In the genomic region with DNA sequence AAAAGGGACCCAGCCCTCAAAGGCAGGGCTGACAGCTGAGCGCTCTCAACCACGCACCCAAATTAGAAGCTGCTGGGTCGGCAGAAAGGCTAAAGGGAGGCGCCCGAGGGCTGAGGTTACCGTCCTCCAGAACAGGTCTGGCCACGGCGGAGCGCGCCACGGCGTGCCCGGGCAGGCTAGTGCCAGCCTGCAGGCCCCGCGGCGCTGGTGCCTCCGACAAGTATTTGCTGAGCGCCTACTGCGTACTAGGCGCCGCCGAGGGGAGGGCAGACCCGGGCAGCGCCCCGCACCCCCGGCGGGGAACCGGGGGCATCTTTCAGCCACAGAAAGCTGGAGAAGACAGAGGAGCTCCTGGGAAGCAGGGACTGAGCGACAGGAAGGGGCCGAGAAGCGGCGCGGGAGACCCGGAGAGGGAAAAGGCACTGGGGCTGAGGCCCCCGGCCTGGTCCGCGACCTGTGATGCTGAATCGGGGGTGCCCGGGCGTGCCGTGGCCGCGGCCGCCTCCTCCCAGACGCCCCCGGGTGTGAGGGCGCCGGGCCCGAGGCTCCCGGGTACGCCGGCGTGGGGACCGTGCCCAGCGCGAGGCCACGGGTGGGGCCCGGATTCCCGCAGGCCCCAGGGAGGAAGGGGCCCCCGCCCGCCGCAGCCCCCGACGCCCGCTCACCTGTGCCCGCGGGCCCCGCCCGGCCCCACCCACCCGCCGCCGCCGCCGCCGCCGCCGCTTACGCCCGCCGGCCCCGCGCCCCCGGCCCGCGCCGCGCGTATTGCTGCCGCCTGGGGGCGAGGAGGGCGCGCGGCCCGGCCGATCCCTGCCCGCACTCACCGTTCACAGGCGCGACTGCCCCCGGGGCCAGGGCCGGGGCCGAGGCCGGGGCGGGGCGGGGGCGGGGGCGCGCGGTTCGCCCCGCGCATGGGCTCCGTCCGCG, we compare ENCODE assay signal across 8 cellular contexts. TPM values are rescaled to one million over a fixed set of nuclear protein-coding genes. Genes with fewer than 3 reads are reported as not detected.
DNase-seq lines count a peak whose midpoint lies in the region; ATAC-seq, FAIRE-seq and TF ChIP-seq lines count a peak whose summit lies in the region.

No MANE protein-coding gene starts in this region.

- H2BK12ac ChIP-seq in H9 (ENCODE audit: insufficient read length, low read depth, low read length): no peak overlapping the region

- H2AFZ ChIP-seq in H9 (ENCODE audit: low read length) (no peak overlapping the region), OCI-LY1 (ENCODE audit: low read length) (no peak overlapping the region), GM12878 (ENCODE audit: control insufficient read depth, low read depth, low read length) (peak overlapping the region; percentile 47)

- peak overlapping the region; percentile 65 to 76 for H3K4me3 Mint-ChIP-seq in H9
- peak overlapping the region; percentile 77 to 85 for H3K4me3 Mint-ChIP-seq in stimulated activated naive B cell treated with anti-CD40 and anti-IgM and Interleukin-4, amounts not matched to agents 10 μg/mL and 1 μg/mL and 100 μg/mL, for 72 hours

- no peak for ATAC-seq in GM12878
- ATAC-seq in stimulated activated naive B cell treated with anti-CD40 and anti-IgM and Interleukin-4, amounts not matched to agents 10 μg/mL and 1 μg/mL and 100 μg/mL, for 72 hours (replicated peaks): peak; percentile 17
- no peak for ATAC-seq in HG02678 (IDR thresholded peaks at IDR 0.05; ENCODE audit: unreplicated experiment)

- H3K4me3 ChIP-seq in DOHH2 (ENCODE audit: low read length) (peak overlapping the region; percentile 80), OCI-LY1 (ENCODE audit: low read depth, low read length, poor library complexity, severe bottlenecking) (peak overlapping the region; percentile 86), GM12878 (peak overlapping the region; percentile 90)

- H3K23me2 ChIP-seq in H9 (ENCODE audit: insufficient read length, low read depth, low read length, poor library complexity, severe bottlenecking): peaks cover 19% of the 10 kb centered on the region

- H3K9me3 ChIP-seq in DOHH2 (ENCODE audit: control insufficient read depth, insufficient read depth, low read length) (no peaks in the 10 kb centered on the region), H9 (ENCODE audit: control insufficient read depth, low read depth, low read length) (no peaks in the 10 kb centered on the region), OCI-LY1 (ENCODE audit: low read length) (no peaks in the 10 kb centered on the region), GM12878 (replicated peaks; ENCODE audit: control insufficient read depth, insufficient read depth, low read length) (no peaks in the 10 kb centered on the region)

- CTCF ChIA-PET in GM12878 (lab: Yijun Ruan, JAX): interaction anchor here (1.1 to 1.5 kb wide), 2 partner anchors 16 to 41 kb away, joined by 4 to 8 read pairs; no protein-coding TSS in a partner anchor

- H3K79me1 ChIP-seq in H9 (ENCODE audit: insufficient read depth, low read depth, low read length, poor library complexity, severe bottlenecking): no peaks in the 10 kb centered on the region

- no CpG with 5 or more reads among the region's 115 CpGs for WGBS in H9 (ENCODE audit: extremely low coverage, insufficient read length, low lambda C conversion rate)
- 2% methylated on average over 45 of the region's 115 CpGs for WGBS in GM12878 (ENCODE audit: insufficient coverage, insufficient replicate concordance, low lambda C conversion rate, missing lambda C conversion rate)

- TF ChIP-seq POLR2A in GM12878 (IDR thresholded peaks at IDR 0.05; ENCODE audit: low read depth, low read length): no peak; the same call in 1 of the 2 replicates

- intact Hi-C loops in GM12878 (cut with micrococcal nuclease; ENCODE audit: unreplicated experiment): no loop called here

- TF ChIP-seq RAD21 in GM12878 (IDR thresholded peaks at IDR 0.05; ENCODE audit: insufficient read depth, low read depth, low read length): no peak

- H4K20me1 ChIP-seq in DOHH2 (ENCODE audit: control insufficient read depth, insufficient read depth, low read depth, low read length) (no peaks in the 10 kb centered on the region), H9 (ENCODE audit: control insufficient read depth, insufficient read depth, insufficient read length) (no peaks in the 10 kb centered on the region), OCI-LY1 (ENCODE audit: insufficient read depth, low read length) (no peaks in the 10 kb centered on the region), GM12878 (ENCODE audit: control insufficient read depth, insufficient read depth) (peaks cover 4% of the 10 kb centered on the region; the same call in 1 of the 2 replicates)

- H3K4me1 ChIP-seq in DOHH2 (ENCODE audit: control insufficient read depth, low read length) (peaks cover 34% of the 10 kb centered on the region), H9 (ENCODE audit: insufficient read depth, low read length) (no peaks in the 10 kb centered on the region), OCI-LY1 (ENCODE audit: insufficient read depth, low read length, severe bottlenecking) (peaks cover 28% of the 10 kb centered on the region), GM12878 (ENCODE audit: control insufficient read depth, insufficient read depth, low read length) (peaks cover 28% of the 10 kb centered on the region)

- H2BK15ac ChIP-seq in H9 (ENCODE audit: low read depth, low read length): no peak overlapping the region

- no peak overlapping the region for H2AK5ac ChIP-seq in H9 (ENCODE audit: insufficient read length, low read length)

- no peak overlapping the region for H4K5ac ChIP-seq in H9 (ENCODE audit: insufficient read length, low read depth, low read length)

- no peak overlapping the region for H3K14ac ChIP-seq in H9 (ENCODE audit: insufficient read depth, low read length)

- H3K4me2 ChIP-seq in DOHH2 (ENCODE audit: low read length): peak overlapping the region; percentile 91
- H3K4me2 ChIP-seq in H9 (ENCODE audit: insufficient read depth, insufficient read length, low read length): peak overlapping the region; percentile 47
- H3K4me2 ChIP-seq in OCI-LY1 (ENCODE audit: low read length): peak overlapping the region; percentile 73
- H3K4me2 ChIP-seq in GM12878 (ENCODE audit: control insufficient read depth, insufficient read depth): peak overlapping the region; percentile 89

- BruUV-seq in GM12878 (replicated peaks; lab: Mats Ljungman, UMichigan): no TSS peak

- TF ChIP-seq EP300 in GM12878 (IDR thresholded peaks at IDR 0.05; ENCODE audit: borderline replicate concordance in 1 of 2, control insufficient read depth in 1 of 2, low read depth in 2 of 2, low read length in 2 of 2): no peak

- H3K36me3 ChIP-seq in DOHH2 (ENCODE audit: control insufficient read depth, low read length): peaks cover 29% of the 10 kb centered on the region
- H3K36me3 ChIP-seq in OCI-LY1 (ENCODE audit: insufficient read depth, low read length): peaks cover 16% of the 10 kb centered on the region
- peaks cover 0 to 12% of the 10 kb centered on the region in 2 experiments; a peak in 3 of 4 replicates for H3K36me3 ChIP-seq in GM12878 (ENCODE audit: control insufficient read depth in 2 of 2, insufficient read depth in 2 of 2, low read length in 1 of 2)

- H3K79me2 ChIP-seq in DOHH2 (ENCODE audit: control insufficient read depth, low read length) (peaks cover 20% of the 10 kb centered on the region), H9 (ENCODE audit: insufficient read depth, low read length) (no peaks in the 10 kb centered on the region), OCI-LY1 (ENCODE audit: insufficient read depth, low read length) (no peaks in the 10 kb centered on the region), GM12878 (ENCODE audit: control insufficient read depth, insufficient read depth, low read length) (peaks cover 16% of the 10 kb centered on the region)

- H2BK20ac ChIP-seq in H9 (ENCODE audit: low read depth, low read length, poor library complexity, severe bottlenecking): no peak overlapping the region

- no peak overlapping the region for H2BK120ac ChIP-seq in H9 (ENCODE audit: low read depth, low read length, poor library complexity, severe bottlenecking)

- FAIRE-seq in GM12878 (lab: Jason Lieb, UNC): no peak

- H3K9ac ChIP-seq in H9 (ENCODE audit: extremely low read depth, insufficient read length, low read length): no peak overlapping the region
- H3K9ac ChIP-seq in OCI-LY1 (ENCODE audit: low read length): peak overlapping the region; percentile 83
- peak overlapping the region; percentile 85 for H3K9ac ChIP-seq in GM12878 (ENCODE audit: control insufficient read depth, insufficient read depth, low read length)

- H3K27ac ChIP-seq in DOHH2 (ENCODE audit: low read depth, low read length) (peak overlapping the region; percentile 26; the same call in 1 of the 2 replicates), H9 (ENCODE audit: insufficient read length, low read depth, low read length) (no peak overlapping the region), OCI-LY1 (ENCODE audit: low read depth, low read length, poor library complexity, severe bottlenecking) (no peak overlapping the region), GM12878 (ENCODE audit: control insufficient read depth, insufficient read depth) (peak overlapping the region; percentile 62)

- SMC1A ChIA-PET in GM12878 (lab: Charles Lee; ENCODE audit: uncharacterized antibody, unreplicated experiment): interaction anchor here (1.1 to 2.1 kb wide), 3 partner anchors 16 to 41 kb away, joined by 3 to 5 read pairs (median 3); no protein-coding TSS in a partner anchor

- H3K27me3 ChIP-seq in DOHH2 (ENCODE audit: control insufficient read depth, low read length) (no peaks in the 10 kb centered on the region), H9 (ENCODE audit: insufficient read depth, low read length) (no peaks in the 10 kb centered on the region), OCI-LY1 (ENCODE audit: insufficient read depth, low read length) (no peaks in the 10 kb centered on the region), GM12878 (replicated peaks in 1 of 2; ENCODE audit: control insufficient read depth in 2 of 2, insufficient read depth in 2 of 2, low read length in 1 of 2) (no peaks in the 10 kb centered on the region)

- H3T11ph ChIP-seq in H9 (ENCODE audit: low read length): no peak overlapping the region

- H3K4me1 Mint-ChIP-seq in H9: peaks cover 6 to 8% of the 10 kb centered on the region in 2 experiments; a peak in 2 of 4 replicates
- H3K4me1 Mint-ChIP-seq in stimulated activated naive B cell treated with anti-CD40 and anti-IgM and Interleukin-4, amounts not matched to agents 10 μg/mL and 1 μg/mL and 100 μg/mL, for 72 hours: peaks cover 17 to 40% of the 10 kb centered on the region in 2 donors

- H3K27ac Mint-ChIP-seq in H9: no peak overlapping the region
- peak overlapping the region; percentile 67 for H3K27ac Mint-ChIP-seq in stimulated activated naive B cell treated with anti-CD40 and anti-IgM and Interleukin-4, amounts not matched to agents 10 μg/mL and 1 μg/mL and 100 μg/mL, for 72 hours

- in situ Hi-C loops in GM12878 (cut with MboI): no loop called here

- H4K8ac ChIP-seq in H9 (replicated peaks; ENCODE audit: insufficient read length, low read depth, low read length): no peak overlapping the region

- H4K91ac ChIP-seq in H9 (ENCODE audit: insufficient read length, low read depth, low read length): no peak overlapping the region

- H3K18ac ChIP-seq in H9 (ENCODE audit: insufficient read length, low read depth, low read length): no peak overlapping the region

- POLR2A ChIA-PET in GM12878 (lab: Charles Lee): interaction anchor here (1.1 to 2.5 kb wide), 10 partner anchors 12 to 192 kb away, joined by 3 to 15 read pairs (median 4); a partner anchor contains a TSS

- peaks cover 16% of the 10 kb centered on the region for H3K27me3 Mint-ChIP-seq in H9 (ENCODE audit: low read depth)
- H3K27me3 Mint-ChIP-seq in stimulated activated naive B cell treated with anti-CD40 and anti-IgM and Interleukin-4, amounts not matched to agents 10 μg/mL and 1 μg/mL and 100 μg/mL, for 72 hours: no peaks in the 10 kb centered on the region

- no peak overlapping the region for H3K4ac ChIP-seq in H9 (ENCODE audit: low read depth, low read length)

- H3K36me3 Mint-ChIP-seq in H9 (ENCODE audit: insufficient read depth in 1 of 3, low read depth in 3 of 3): peaks cover 5 to 18% (median 10%) of the 10 kb centered on the region in 3 experiments; a peak in 5 of 7 replicates
- H3K36me3 Mint-ChIP-seq in stimulated activated naive B cell treated with anti-CD40 and anti-IgM and Interleukin-4, amounts not matched to agents 10 μg/mL and 1 μg/mL and 100 μg/mL, for 72 hours: peaks cover 10 to 12% of the 10 kb centered on the region in 2 donors

- H3K56ac ChIP-seq in H9 (ENCODE audit: insufficient read length, low read depth, low read length): no peak overlapping the region

- TF ChIP-seq CTCF in DOHH2 (IDR thresholded peaks at IDR 0.05; ENCODE audit: low read depth, low read length, poor library complexity, severe bottlenecking) (peak; percentile 22), H9 (conservative IDR thresholded peaks at IDR 0.05) (no peak), OCI-LY1 (IDR thresholded peaks at IDR 0.05; ENCODE audit: low read length) (0 out of 2 replicates have a peak, but pooled peaks have one; percentile 14), GM12878 (IDR thresholded peaks at IDR 0.05 in 2 of 3, conservative IDR thresholded peaks at IDR 0.05 in 1 of 3; ENCODE audit: control insufficient read depth in 2 of 3, extremely low read depth in 1 of 3, insufficient read depth in 1 of 3, low read depth in 3 of 3, low read length in 3 of 3) (peak in 1 of 3 experiments; percentile 10; a peak in 1 of 6 replicates)

- H3K9me3 Mint-ChIP-seq in H9: peaks cover 0 to 2% of the 10 kb centered on the region in 2 experiments; a peak in 1 of 5 replicates
- no peaks in the 10 kb centered on the region for H3K9me3 Mint-ChIP-seq in stimulated activated naive B cell treated with anti-CD40 and anti-IgM and Interleukin-4, amounts not matched to agents 10 μg/mL and 1 μg/mL and 100 μg/mL, for 72 hours

- no peak overlapping the region for H3K23ac ChIP-seq in H9 (ENCODE audit: insufficient read length, low read depth, low read length)

- H3F3A ChIP-seq in DOHH2 (ENCODE audit: control insufficient read depth, insufficient read depth): peaks cover 10% of the 10 kb centered on the region
- H3F3A ChIP-seq in OCI-LY1 (ENCODE audit: insufficient read depth, low read length): peaks cover 5% of the 10 kb centered on the region; the same call in 1 of the 2 replicates

- H2BK5ac ChIP-seq in H9 (ENCODE audit: insufficient read length, low read length): no peak overlapping the region

- H3K9me2 ChIP-seq in DOHH2 (replicated peaks; ENCODE audit: control insufficient read depth, low read length): no peaks in the 10 kb centered on the region
- H3K9me2 ChIP-seq in OCI-LY1 (ENCODE audit: low read depth, low read length): no peaks in the 10 kb centered on the region

- RAD21 ChIA-PET in GM12878 (lab: Charles Lee; ENCODE audit: unreplicated experiment): interaction anchor here (1.1 to 1.6 kb wide), 4 partner anchors 41 to 262 kb away, joined by 3 to 5 read pairs (median 4); a partner anchor contains a TSS

- peak; percentile 37 for DNase-seq in H9
- DNase-seq in GM12878 (ENCODE audit: low read depth, low spot score): no peak
- peak; percentile 60 for DNase-seq in islet precursor cell
- no peak for DNase-seq in stimulated activated naive B cell treated with anti-CD40 and anti-IgM and Interleukin-4, amounts not matched to agents 10 μg/mL and 1 μg/mL and 100 μg/mL, for 72 hours
- no peak for DNase-seq in NCI-H446 treated with DMSO at 0.1 percent for 48 hours (lab: John Stamatoyannopoulos, UW)

RNA-seq across cellular contexts. Expression of a gene that starts 0.5 kb away (rescaled TPM):
- total RNA-seq in H9 (2021) (61.8 and 66.0 TPM in 2 replicates), GM12878 (2014; rRNA removed) (43.5 and 47.6 TPM in 2 replicates), GM12878 (2014; rRNA removed; fragmentation: Illumina TruSeq; extraction: Trizol) (25.3 and 31.6 TPM in 2 replicates), GM12878 (2021) (58.0 and 70.7 TPM in 2 replicates)
- total RNA-seq in GM12878 (2013; cell fraction: nucleolus; rRNA removed): 13.9 and 16.2 TPM in 2 replicates
- polyA plus RNA-seq in GM12878 (2011; ENCODE audit: low read depth): 16.1 TPM
- polyA plus RNA-seq in GM12878 (2011; rRNA removed) (14.3 and 31.9 TPM in 2 replicates), GM12878 (2014; fragmentation: Illumina TruSeq; extraction: Trizol) (2.2 and 18.1 TPM in 2 replicates), GM12878 (2014; fragmentation: Nextera tagmentation; extraction: Ambion mirVana) (10 to 100 TPM in 1 of 2 experiments, 1 to 10 TPM in 1; 2.8 to 12.7 TPM), GM12878 (2014; rRNA removed) (52.7 and 56.9 TPM in 2 replicates), GM12878 (2016; fragmentation: Nextera tagmentation; extraction: Ambion mirVana) (10 to 100 TPM; 23.4 to 72.4 TPM)
- 51.6 and 73.9 TPM in 2 replicates for polyA plus RNA-seq in GM12878 (2011; cell fraction: cytosol; rRNA removed)
- 131 and 165 TPM in 2 replicates for polyA plus RNA-seq in GM12878 (2011; cell fraction: nucleus; rRNA removed)
- 29.2 and 44.5 TPM in 2 replicates for polyA plus RNA-seq in GM12878 (2012)
- polyA minus RNA-seq in GM12878 (2011; rRNA and poly(A)+ RNA removed): 42.4 and 52.1 TPM in 2 replicates
- 11.9 and 22.7 TPM in 2 replicates for polyA minus RNA-seq in GM12878 (2011; cell fraction: cytosol; rRNA and poly(A)+ RNA removed)
- 17.2 and 27.8 TPM in 2 replicates for polyA minus RNA-seq in GM12878 (2011; cell fraction: nucleus; rRNA and poly(A)+ RNA removed)

RNA-seq across cellular contexts. Expression of a gene that starts 2.5 kb away (rescaled TPM):
- total RNA-seq in H9 (2021): 3.1 and 3.4 TPM in 2 replicates
- 3.4 and 5.1 TPM in 2 replicates for total RNA-seq in GM12878 (2013; cell fraction: nucleolus; rRNA removed)
- 0.60 and 0.79 TPM in 2 replicates for total RNA-seq in GM12878 (2014; rRNA removed)
- total RNA-seq in GM12878 (2014; rRNA removed; fragmentation: Illumina TruSeq; extraction: Trizol): 0.41 and 0.45 TPM in 2 replicates
- 1.7 and 1.9 TPM in 2 replicates for total RNA-seq in GM12878 (2021)
- polyA plus RNA-seq in GM12878 (2011; ENCODE audit: low read depth): 0.20 TPM
- 0.37 and 0.75 TPM in 2 replicates for polyA plus RNA-seq in GM12878 (2011; rRNA removed)
- polyA plus RNA-seq in GM12878 (2011; cell fraction: cytosol; rRNA removed): 0.78 and 1.6 TPM in 2 replicates
- polyA plus RNA-seq in GM12878 (2011; cell fraction: nucleus; rRNA removed): 8.1 and 9.7 TPM in 2 replicates
- polyA plus RNA-seq in GM12878 (2012): 0.87 and 1.1 TPM in 2 replicates
- polyA plus RNA-seq in GM12878 (2014; fragmentation: Illumina TruSeq; extraction: Trizol): 0.19 TPM in 1 of 2 replicates, not detected in the other
- under 1 TPM in 1 of 2 experiments, not detected in 1; 0.02 TPM for polyA plus RNA-seq in GM12878 (2014; fragmentation: Nextera tagmentation; extraction: Ambion mirVana)
- polyA plus RNA-seq in GM12878 (2014; rRNA removed): 1.6 and 1.9 TPM in 2 replicates
- polyA plus RNA-seq in GM12878 (2016; fragmentation: Nextera tagmentation; extraction: Ambion mirVana): 1 to 10 TPM in 1 of 2 experiments, under 1 TPM in 1; 0.62 to 1.0 TPM
- 1.0 and 1.5 TPM in 2 replicates for polyA minus RNA-seq in GM12878 (2011; rRNA and poly(A)+ RNA removed)
- 0.42 TPM in 1 of 2 replicates, not detected in the other for polyA minus RNA-seq in GM12878 (2011; cell fraction: cytosol; rRNA and poly(A)+ RNA removed)
- polyA minus RNA-seq in GM12878 (2011; cell fraction: nucleus; rRNA and poly(A)+ RNA removed): 3.1 and 5.0 TPM in 2 replicates

RNA-seq across cellular contexts. Expression of a gene that starts 25.7 kb away (rescaled TPM):
- total RNA-seq in H9 (2021) (4.2 and 4.7 TPM in 2 replicates), GM12878 (2014; rRNA removed) (2.1 and 3.8 TPM in 2 replicates), GM12878 (2014; rRNA removed; fragmentation: Illumina TruSeq; extraction: Trizol) (0.45 and 0.83 TPM in 2 replicates), GM12878 (2021) (2.8 and 3.3 TPM in 2 replicates)
- total RNA-seq in GM12878 (2013; cell fraction: nucleolus; rRNA removed): 1.7 and 4.5 TPM in 2 replicates
- polyA plus RNA-seq in GM12878 (2011; ENCODE audit: low read depth): 0.76 TPM
- polyA plus RNA-seq in GM12878 (2011; rRNA removed) (0.99 and 1.2 TPM in 2 replicates), GM12878 (2014; fragmentation: Illumina TruSeq; extraction: Trizol) (0.22 TPM in 1 of 2 replicates, not detected in the other), GM12878 (2014; fragmentation: Nextera tagmentation; extraction: Ambion mirVana) (not detected), GM12878 (2014; rRNA removed) (3.5 and 4.1 TPM in 2 replicates), GM12878 (2016; fragmentation: Nextera tagmentation; extraction: Ambion mirVana) (1 to 10 TPM in 1 of 2 experiments, under 1 TPM in 1; 0.88 to 1.4 TPM)
- 1.1 and 2.5 TPM in 2 replicates for polyA plus RNA-seq in GM12878 (2011; cell fraction: cytosol; rRNA removed)
- 33.2 and 35.5 TPM in 2 replicates for polyA plus RNA-seq in GM12878 (2011; cell fraction: nucleus; rRNA removed)
- polyA plus RNA-seq in GM12878 (2012): 6.5 and 7.0 TPM in 2 replicates
- polyA minus RNA-seq in GM12878 (2011; rRNA and poly(A)+ RNA removed): 1.5 TPM in 1 of 2 replicates, not detected in the other
- polyA minus RNA-seq in GM12878 (2011; cell fraction: cytosol; rRNA and poly(A)+ RNA removed): 1.1 and 1.3 TPM in 2 replicates
- 3.1 and 3.8 TPM in 2 replicates for polyA minus RNA-seq in GM12878 (2011; cell fraction: nucleus; rRNA and poly(A)+ RNA removed)

RNA-seq across cellular contexts. Expression of a gene that starts 25.9 kb away (rescaled TPM):
- total RNA-seq in H9 (2021) (26.3 and 30.0 TPM in 2 replicates), GM12878 (2014; rRNA removed) (17.8 and 19.0 TPM in 2 replicates), GM12878 (2014; rRNA removed; fragmentation: Illumina TruSeq; extraction: Trizol) (2.8 and 3.0 TPM in 2 replicates), GM12878 (2021) (15.1 and 16.8 TPM in 2 replicates)
- total RNA-seq in GM12878 (2013; cell fraction: nucleolus; rRNA removed): 12.2 and 18.6 TPM in 2 replicates
- polyA plus RNA-seq in GM12878 (2011; ENCODE audit: low read depth): 2.7 TPM
- polyA plus RNA-seq in GM12878 (2011; rRNA removed) (3.4 and 9.6 TPM in 2 replicates), GM12878 (2014; fragmentation: Illumina TruSeq; extraction: Trizol) (0.16 and 1.1 TPM in 2 replicates), GM12878 (2014; fragmentation: Nextera tagmentation; extraction: Ambion mirVana) (1 to 10 TPM in 1 of 2 experiments, under 1 TPM in 1; 0.39 to 1.0 TPM), GM12878 (2014; rRNA removed) (21.0 and 26.4 TPM in 2 replicates), GM12878 (2016; fragmentation: Nextera tagmentation; extraction: Ambion mirVana) (10 to 100 TPM; 22.2 to 29.7 TPM)
- 17.5 and 28.1 TPM in 2 replicates for polyA plus RNA-seq in GM12878 (2011; cell fraction: cytosol; rRNA removed)
- 69.5 and 70.3 TPM in 2 replicates for polyA plus RNA-seq in GM12878 (2011; cell fraction: nucleus; rRNA removed)
- polyA plus RNA-seq in GM12878 (2012): 12.6 and 15.4 TPM in 2 replicates
- polyA minus RNA-seq in GM12878 (2011; rRNA and poly(A)+ RNA removed): 2.3 and 7.4 TPM in 2 replicates
- polyA minus RNA-seq in GM12878 (2011; cell fraction: cytosol; rRNA and poly(A)+ RNA removed): 3.2 and 8.7 TPM in 2 replicates
- polyA minus RNA-seq in GM12878 (2011; cell fraction: nucleus; rRNA and poly(A)+ RNA removed): 8.1 and 14.3 TPM in 2 replicates

RNA-seq across cellular contexts. Expression of a gene that starts 27.8 kb away (rescaled TPM):
- total RNA-seq in H9 (2021) (60.0 and 67.0 TPM in 2 replicates), GM12878 (2014; rRNA removed) (119 and 139 TPM in 2 replicates), GM12878 (2014; rRNA removed; fragmentation: Illumina TruSeq; extraction: Trizol) (32.2 and 36.7 TPM in 2 replicates), GM12878 (2021) (125 and 133 TPM in 2 replicates)
- total RNA-seq in GM12878 (2013; cell fraction: nucleolus; rRNA removed): 76.9 and 99.0 TPM in 2 replicates
- 31.4 TPM for polyA plus RNA-seq in GM12878 (2011; ENCODE audit: low read depth)
- polyA plus RNA-seq in GM12878 (2011; rRNA removed) (17.8 and 40.4 TPM in 2 replicates), GM12878 (2014; fragmentation: Illumina TruSeq; extraction: Trizol) (7.2 and 25.0 TPM in 2 replicates), GM12878 (2014; fragmentation: Nextera tagmentation; extraction: Ambion mirVana) (1 to 10 TPM; 2.3 to 7.2 TPM), GM12878 (2014; rRNA removed) (104 and 132 TPM in 2 replicates), GM12878 (2016; fragmentation: Nextera tagmentation; extraction: Ambion mirVana) (100 to 1,000 TPM; 156 to 162 TPM)
- 65.3 and 99.8 TPM in 2 replicates for polyA plus RNA-seq in GM12878 (2011; cell fraction: cytosol; rRNA removed)
- polyA plus RNA-seq in GM12878 (2011; cell fraction: nucleus; rRNA removed): 213 and 241 TPM in 2 replicates
- 83.3 and 98.1 TPM in 2 replicates for polyA plus RNA-seq in GM12878 (2012)
- 39.6 and 63.8 TPM in 2 replicates for polyA minus RNA-seq in GM12878 (2011; rRNA and poly(A)+ RNA removed)
- 29.9 and 33.5 TPM in 2 replicates for polyA minus RNA-seq in GM12878 (2011; cell fraction: cytosol; rRNA and poly(A)+ RNA removed)
- 44.1 and 64.1 TPM in 2 replicates for polyA minus RNA-seq in GM12878 (2011; cell fraction: nucleus; rRNA and poly(A)+ RNA removed)

Comparison
In these comparisons a context has a peak if more than half of its experiments do, and no peak if none do; other contexts are left out.
1. H3K27ac ChIP-seq: peak in DOHH2 (single experiment) and GM12878 (single experiment); none in H9 (single experiment) and OCI-LY1 (single experiment).
2. DNase-seq: peak in H9 (single experiment) and islet precursor cell (single experiment); none in GM12878 (single experiment), stimulated activated naive B cell treated with anti-CD40 and anti-IgM and Interleukin-4, amounts not matched to agents 10 μg/mL and 1 μg/mL and 100 μg/mL, for 72 hours (single experiment) and NCI-H446 treated with DMSO at 0.1 percent for 48 hours (single experiment).
3. ATAC-seq: peak in stimulated activated naive B cell treated with anti-CD40 and anti-IgM and Interleukin-4, amounts not matched to agents 10 μg/mL and 1 μg/mL and 100 μg/mL, for 72 hours (2 of 2); none in GM12878 (single experiment) and HG02678 (single experiment).
4. Peak in every context shown above with its lines, with median percentiles within 50 percentile points of each other: H3K4me2 ChIP-seq and H3K4me3 ChIP-seq.